9 cellular contexts compared by ENCODE assay signal in the genomic region with DNA sequence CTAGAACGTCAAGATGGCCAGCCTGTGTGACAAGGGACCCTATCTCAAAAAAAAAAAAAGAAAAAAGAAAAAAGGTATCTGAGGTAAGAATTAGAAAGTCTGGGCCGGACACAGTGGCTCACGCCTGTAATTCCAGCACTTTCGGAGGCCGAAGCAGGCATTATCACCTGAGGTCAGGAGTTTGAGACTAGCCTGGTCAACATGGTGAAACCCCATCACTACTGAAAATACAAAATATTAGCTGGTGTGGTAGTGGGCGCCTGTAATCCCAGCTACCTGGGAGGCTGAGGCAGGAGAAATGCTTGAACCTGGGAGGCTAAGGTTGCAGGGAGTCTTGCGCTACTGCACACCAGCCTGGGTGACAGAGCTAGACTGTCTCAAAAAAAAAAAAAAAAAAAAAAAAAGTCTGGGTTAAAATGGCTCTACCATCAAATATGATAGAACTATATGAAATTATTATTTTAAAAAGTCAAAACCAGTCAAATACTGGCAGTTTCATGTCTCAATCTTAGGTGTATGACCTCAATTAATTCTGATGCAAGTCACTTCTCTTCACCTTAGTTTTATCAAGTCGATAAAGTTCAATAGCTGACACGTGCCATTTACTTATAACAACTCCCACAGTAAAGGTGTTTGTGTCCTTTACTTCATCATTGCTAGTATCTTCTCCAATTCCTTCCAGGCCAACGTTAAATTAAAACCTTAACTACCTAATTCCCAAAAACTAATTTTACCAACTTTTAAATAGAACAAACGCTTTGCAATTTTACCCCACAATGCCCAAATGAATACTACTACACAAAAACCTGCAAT. TPM values are rescaled to one million over a fixed set of nuclear protein-coding genes. Genes with fewer than 3 reads are reported as not detected.
DNase-seq lines count a peak whose midpoint lies in the region; ATAC-seq, FAIRE-seq and TF ChIP-seq lines count a peak whose summit lies in the region.
"Had no signal": no experiment of that assay in that cellular context is flagged by ENCODE, and none has a peak within 500 bp of the region (broad histone marks: within the 10 kb centered on the region; RNA-seq: fewer than 3 reads in every experiment).

No MANE protein-coding gene starts in this region.

- H3K4me1 Mint-ChIP-seq in T-helper 17 cell, result peaks cover 29% of the 10 kb centered on the region

- FAIRE-seq in small intestine (lab: Jason Lieb, UNC), result no peak
- FAIRE-seq: endometrium, HTR-8/SVneo had no signal

- H3K4me3 Mint-ChIP-seq in T-helper 17 cell, result peak overlapping the region; percentile 98

- no peaks in the 10 kb centered on the region for H3K9me3 ChIP-seq in T-helper 17 cell (ENCODE audit: control insufficient read depth, low read length, poor library complexity, severe bottlenecking)
- no peaks in the 10 kb centered on the region for H3K9me3 ChIP-seq in gastroesophageal sphincter
- H3K9me3 ChIP-seq in small intestine (ENCODE audit: control insufficient read depth, low read depth), result no peaks in the 10 kb centered on the region

- DNase-seq in HFF-Myc (ENCODE audit: extremely low read depth, low read depth), result no peak
- DNase-seq in T-helper 17 cell, result no peak
- peak; percentile 11 for DNase-seq in small intestine
- no peak for DNase-seq in AG08395 (ENCODE audit: low spot score)
- no peak for DNase-seq in NOMO-1 treated with dmso at 0.1 percent for 144 hours (lab: John Stamatoyannopoulos, UW; ENCODE audit: unreplicated experiment)
- DNase-seq in OCI-M1 (lab: John Stamatoyannopoulos, UW), result no peak

- peak overlapping the region; percentile 49 to 87 (median 80) for H3K27ac ChIP-seq in gastroesophageal sphincter
- H3K27ac ChIP-seq in small intestine (ENCODE audit: low read depth in 1 of 2, low read length in 1 of 2), result no peak overlapping the region

- H3K27me3 ChIP-seq in gastroesophageal sphincter (no peaks in the 10 kb centered on the region), small intestine (ENCODE audit: control insufficient read depth in 2 of 2, insufficient read depth in 2 of 2, low read length in 2 of 2) (no peaks in the 10 kb centered on the region)

- TF ChIP-seq POLR2A in gastroesophageal sphincter (IDR thresholded peaks at IDR 0.05), result no peak

- TF ChIP-seq CTCF in HFF-Myc (IDR thresholded peaks at IDR 0.05; ENCODE audit: low read depth, low read length, missing control alignments), result no peak
- TF ChIP-seq CTCF in gastroesophageal sphincter (IDR thresholded peaks at IDR 0.05), result no peak

- no peak for ATAC-seq in T-helper 17 cell
- ATAC-seq in gastroesophageal sphincter, result no peak

- H3K4me1 ChIP-seq in gastroesophageal sphincter, result peaks cover 0 to 32% (median 0%) of the 10 kb centered on the region in 3 donors
- H3K4me1 ChIP-seq in small intestine (ENCODE audit: control insufficient read depth in 2 of 2, insufficient read depth in 1 of 2, low read depth in 1 of 2, low read length in 1 of 2), result peaks cover 0 to 2% of the 10 kb centered on the region in 2 donors

- H3K27ac Mint-ChIP-seq in T-helper 17 cell, result peak overlapping the region; percentile 98

- H3K4me3 ChIP-seq in HFF-Myc (replicated peaks; ENCODE audit: low read depth, low read length) (peak overlapping the region; percentile 71), gastroesophageal sphincter (peak overlapping the region; percentile 80 to 88), small intestine (ENCODE audit: low read depth in 1 of 2, low read length in 2 of 2) (peak overlapping the region in 1 of 2 donors; percentile 92)

- no peak for TF ChIP-seq EP300 in gastroesophageal sphincter (IDR thresholded peaks at IDR 0.05)

- H3K36me3 ChIP-seq in gastroesophageal sphincter (peaks cover 0 to 41% of the 10 kb centered on the region in 2 donors), small intestine (ENCODE audit: control insufficient read depth in 2 of 2, insufficient read depth in 2 of 2, low read length in 2 of 2) (peaks cover 2 to 13% of the 10 kb centered on the region in 2 donors)

- 67% methylated on average over 8 of the region's 11 CpGs for WGBS in gastroesophageal sphincter (ENCODE audit: low coverage in 1 of 2), 2 donors
- WGBS in small intestine, 3 donors, result 58 to 64% (median 59%) methylated on average over 11 of the region's 11 CpGs

- peaks cover 17% of the 10 kb centered on the region for H3K36me3 Mint-ChIP-seq in T-helper 17 cell (ENCODE audit: low read depth)

- H3K27me3 Mint-ChIP-seq in T-helper 17 cell, result no peaks in the 10 kb centered on the region

RNA-seq across cellular contexts. Expression of a gene that starts 1.1 kb away (rescaled TPM):
- total RNA-seq in T-helper 17 cell (1,000 to 10,000 TPM; 3,176 to 3,181 TPM), gastroesophageal sphincter (1,000 to 10,000 TPM; 1,991 to 3,565 (median 2,994) TPM)
- polyA plus RNA-seq in small intestine, result 1,000 to 10,000 TPM; 1,779 to 3,946 (median 3,518) TPM

Comparison
In these comparisons a context has a peak if more than half of its experiments do, and no peak if none do; other contexts are left out.
1. H3K27ac ChIP-seq: peak in gastroesophageal sphincter (4 of 4); none in small intestine (0 of 2).